Comparison of ENCODE assay signal across 11 cellular contexts in genomic region chr4:155592568-155593343, GRCh38.
DNase-seq lines count a peak whose midpoint lies in the region; TF ChIP-seq lines count a peak whose summit lies in the region.
"Had no signal": no experiment of that assay in that cellular context is flagged by ENCODE, and none has a peak within 500 bp of the region (broad histone marks: within the 10 kb centered on the region; RNA-seq: fewer than 3 reads in every experiment).

No MANE protein-coding gene starts in this region.

- H2AFZ ChIP-seq in SK-N-SH (ENCODE audit: low read depth) = no peak overlapping the region

- H3K4me3 ChIP-seq in SK-N-SH (ENCODE audit: low read depth in 2 of 2, low read length in 1 of 2) (no peak overlapping the region), fibroblast of villous mesenchyme (ENCODE audit: low read depth, low read length) (no peak overlapping the region), transverse colon (no peak overlapping the region)

- CTCF ChIA-PET in SK-N-SH (lab: Yijun Ruan, JAX) = interaction anchor here (1.1 to 1.2 kb wide), 2 partner anchors 21 to 166 kb away, joined by 3 to 4 read pairs; partner anchors contain the start of gene GUCY1B1

- no peak for TF ChIP-seq POLR2A in transverse colon (IDR thresholded peaks at IDR 0.05)

- H3K4me1 ChIP-seq in SK-N-SH (ENCODE audit: control insufficient read depth in 1 of 2, insufficient read depth in 2 of 2, low read depth in 1 of 2, low read length in 1 of 2) = peaks cover 0 to 10% of the 10 kb centered on the region in 2 experiments; a peak in 2 of 4 replicates
- peaks cover 0 to 4% (median 0%) of the 10 kb centered on the region in 4 donors for H3K4me1 ChIP-seq in transverse colon

- no peaks in the 10 kb centered on the region for H3K9me2 ChIP-seq in SK-N-SH

- WGBS in SK-N-SH (ENCODE audit: low lambda C conversion rate) = 21% methylated on average over 3 of the region's 3 CpGs
- 54 to 82% methylated on average over 3 of the region's 3 CpGs for WGBS in transverse colon (ENCODE audit: low coverage in 1 of 2), 2 donors

- TF ChIP-seq EP300 in SK-N-SH (IDR thresholded peaks at IDR 0.05; ENCODE audit: borderline replicate concordance in 1 of 2, low read depth in 1 of 2, low read length in 1 of 2) = peak in 1 of 2 experiments; percentile 71; a peak in 2 of 4 replicates
- TF ChIP-seq EP300 in transverse colon (IDR thresholded peaks at IDR 0.05; ENCODE audit: low read depth) = no peak

- H3K9me3 ChIP-seq in SK-N-SH (no peaks in the 10 kb centered on the region), transverse colon (no peaks in the 10 kb centered on the region)

- no peak overlapping the region for H3K4me2 ChIP-seq in SK-N-SH

- H4K20me1 ChIP-seq in SK-N-SH (ENCODE audit: insufficient read depth) = no peaks in the 10 kb centered on the region

- H3K36me3 ChIP-seq in SK-N-SH (replicated peaks in 1 of 2; ENCODE audit: control insufficient read depth in 1 of 2, insufficient read depth in 2 of 2, low read length in 1 of 2) (no peaks in the 10 kb centered on the region), transverse colon (no peaks in the 10 kb centered on the region)

- in situ Hi-C loops in transverse colon (cut with MboI; ENCODE audit: low pct_ligation_motif_present in 1 of 4, low pct_unique_long_range_greater_than_20kb in 1 of 4, low sequenced_read_pairs in 3 of 4) = no loop called here

- DNase-seq in DMS 273 (lab: John Stamatoyannopoulos, UW; ENCODE audit: unreplicated experiment) (peak; percentile 49), SK-N-SH (peak; percentile 27), fibroblast of villous mesenchyme (ENCODE audit: low read depth) (peak; percentile 89), renal cortical epithelial cell (ENCODE audit: low read depth) (peak; percentile 80), NCI-H510A (lab: John Stamatoyannopoulos, UW) (no peak), DMS79 (lab: John Stamatoyannopoulos, UW) (no peak), transverse colon (no peak)
- DNase-seq: activated CD4-positive, alpha-beta T cell treated with anti-CD3 and anti-CD28 coated beads, Interleukin-2, amount 50 U/mL, for 4 hours; activated T-cell treated with anti-CD3 and anti-CD28 coated beads, Interleukin-2, amount 50 U/mL, for 1 hour; NCI-H187; NCI-H774 had no signal

- H3K9ac ChIP-seq in SK-N-SH = no peak overlapping the region

- intact Hi-C loops in transverse colon (cut with DNase I; ENCODE audit: low total_unique reads) = no loop called here

- TF ChIP-seq RAD21 in SK-N-SH (IDR thresholded peaks at IDR 0.05; ENCODE audit: low read length) = peak; percentile 31

- H3K27ac ChIP-seq in SK-N-SH (ENCODE audit: low read depth in 2 of 2, low read length in 1 of 2) (peak overlapping the region in 1 of 2 experiments; percentile 86; a peak in 2 of 4 replicates), transverse colon (peak overlapping the region in 2 of 4 donors; percentile 4 to 51)

- no peaks in the 10 kb centered on the region for H3K79me2 ChIP-seq in SK-N-SH (ENCODE audit: insufficient read depth)

- no peaks in the 10 kb centered on the region for H3F3A ChIP-seq in SK-N-SH (replicated peaks; ENCODE audit: insufficient read depth)

- TF ChIP-seq CTCF in SK-N-SH (IDR thresholded peaks at IDR 0.05) (no peak), fibroblast of villous mesenchyme (IDR thresholded peaks at IDR 0.05; ENCODE audit: insufficient read depth, low read depth, low read length) (no peak), transverse colon (IDR thresholded peaks at IDR 0.05) (no peak)

- H3K27me3 ChIP-seq in SK-N-SH (ENCODE audit: insufficient read depth) (no peaks in the 10 kb centered on the region), transverse colon (no peaks in the 10 kb centered on the region)

- POLR2A ChIA-PET in SK-N-SH (lab: Yijun Ruan, JAX) = interaction anchor here (0.6 kb wide), 1 partner anchor 361 kb away, joined by 3 read pairs; the partner anchor contains the start of gene CTSO

TF ChIP-seq in SK-N-SH, 30 proteins besides CTCF, POLR2A, EP300 and RAD21:
- TF ChIP-seq POLR2AphosphoS5 (IDR thresholded peaks at IDR 0.05; ENCODE audit: low read depth, low read length) (peak; percentile 24; the same call in 1 of the 2 replicates), CHD2 (IDR thresholded peaks at IDR 0.05; ENCODE audit: low read length, partially characterized antibody) (peak; percentile 31), GABPA (IDR thresholded peaks at IDR 0.05; ENCODE audit: low read depth) (no peak), RXRA (IDR thresholded peaks at IDR 0.05; ENCODE audit: borderline replicate concordance, low read depth) (no peak), TCF12 (IDR thresholded peaks at IDR 0.05) (peak; percentile 63), IRF3 (IDR thresholded peaks at IDR 0.05; ENCODE audit: low read depth, low read length) (no peak), NRF1 (IDR thresholded peaks at IDR 0.05; ENCODE audit: low read depth, low read length) (no peak), REST (IDR thresholded peaks at IDR 0.05; ENCODE audit: low read depth, low read length) (no peak), SMC3 (IDR thresholded peaks at IDR 0.05; ENCODE audit: low read depth, low read length) (no peak), RCOR1 (IDR thresholded peaks at IDR 0.05; ENCODE audit: low read length) (peak; percentile 79), GATA2 (CRISPR knock-in tag; IDR thresholded peaks at IDR 0.05) (peak; percentile 48), YY1 (IDR thresholded peaks at IDR 0.05; ENCODE audit: low read depth) (no peak), FOSL2 (IDR thresholded peaks at IDR 0.05; ENCODE audit: borderline replicate concordance, low read depth) (no peak), JUND (IDR thresholded peaks at IDR 0.05) (no peak)
TF ChIP-seq in SK-N-SH: peak in this region for 5.

Comparison
In these comparisons a context has a peak if more than half of its experiments do, and no peak if none do; other contexts are left out.
1. DNase-seq: peak in DMS 273 (single experiment), SK-N-SH (single experiment), fibroblast of villous mesenchyme (single experiment) and renal cortical epithelial cell (single experiment); none in NCI-H510A (single experiment), DMS79 (single experiment) and transverse colon (single experiment).